In the genomic region with DNA sequence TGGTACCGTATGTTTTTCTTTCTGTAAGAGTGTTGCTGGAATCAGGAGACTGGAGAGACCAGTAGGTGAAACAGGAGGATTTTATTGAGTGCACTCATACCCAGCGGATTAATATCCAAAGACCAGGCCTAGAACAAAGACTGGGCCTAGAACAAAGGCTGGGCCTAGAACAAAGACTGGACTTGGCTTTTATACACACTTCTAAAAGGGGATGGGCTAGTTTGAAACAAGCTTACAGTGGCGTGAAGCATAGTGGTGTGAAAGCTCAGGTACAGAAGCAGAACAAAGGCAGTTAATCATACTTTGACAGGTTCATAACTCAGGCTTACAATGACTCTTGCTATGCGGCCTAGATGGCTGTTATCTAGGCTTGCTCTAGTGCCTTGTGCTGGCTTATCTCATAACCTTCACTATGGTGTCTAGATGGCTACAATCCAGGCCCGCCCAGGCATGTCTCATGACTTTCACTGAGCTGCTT, we compare ENCODE assay signal across 1 cellular context.
A peak's percentile ranks its signal among the peaks of the same experiment; 100 is the strongest.
TF ChIP-seq lines count a peak whose summit lies in the region.

No MANE protein-coding gene starts in this region.

TF ChIP-seq in K562, 482 proteins besides CTCF, POLR2A, EP300 and RAD21 (continued from another document and continues in another):
- peak; percentile 84; the same call in 1 of the 2 replicates for TF ChIP-seq MITF (IDR thresholded peaks at IDR 0.05)
- TF ChIP-seq BRD4 (IDR thresholded peaks at IDR 0.05), result no peak
- no peak for TF ChIP-seq ZBTB7A (IDR thresholded peaks at IDR 0.05; ENCODE audit: borderline replicate concordance, control insufficient read depth, low read depth, low read length)
- TF ChIP-seq NCOA4 (IDR thresholded peaks at IDR 0.05; ENCODE audit: partially characterized antibody), result no peak
- no peak for TF ChIP-seq MAFF (IDR thresholded peaks at IDR 0.05; ENCODE audit: low read length)
- TF ChIP-seq NR4A1 (CRISPR knock-in tag; IDR thresholded peaks at IDR 0.05), result no peak
- peak; percentile 71 for TF ChIP-seq NR4A1 (tag; IDR thresholded peaks at IDR 0.05)
- TF ChIP-seq HDGF (IDR thresholded peaks at IDR 0.05), result no peak
- TF ChIP-seq HMBOX1 (IDR thresholded peaks at IDR 0.05), result peak; percentile 79
- no peak for TF ChIP-seq ZNF518B (CRISPR knock-in tag; IDR thresholded peaks at IDR 0.05)
- no peak for TF ChIP-seq U2AF2 (optimal IDR thresholded peaks at IDR 0.05; ENCODE audit: low read depth, low read length)
- no peak for TF ChIP-seq KLF13 (tag; IDR thresholded peaks at IDR 0.05; ENCODE audit: borderline replicate concordance, low read depth)
- no peak for TF ChIP-seq HNRNPLL (IDR thresholded peaks at IDR 0.05; ENCODE audit: low read depth, low read length, poor library complexity, severe bottlenecking)
- TF ChIP-seq, protein P1, sequence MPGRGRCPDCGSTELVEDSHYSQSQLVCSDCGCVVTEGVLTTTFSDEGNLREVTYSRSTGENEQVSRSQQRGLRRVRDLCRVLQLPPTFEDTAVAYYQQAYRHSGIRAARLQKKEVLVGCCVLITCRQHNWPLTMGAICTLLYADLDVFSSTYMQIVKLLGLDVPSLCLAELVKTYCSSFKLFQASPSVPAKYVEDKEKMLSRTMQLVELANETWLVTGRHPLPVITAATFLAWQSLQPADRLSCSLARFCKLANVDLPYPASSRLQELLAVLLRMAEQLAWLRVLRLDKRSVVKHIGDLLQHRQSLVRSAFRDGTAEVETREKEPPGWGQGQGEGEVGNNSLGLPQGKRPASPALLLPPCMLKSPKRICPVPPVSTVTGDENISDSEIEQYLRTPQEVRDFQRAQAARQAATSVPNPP (IDR thresholded peaks at IDR 0.05; ENCODE audit: borderline replicate concordance, insufficient read depth, insufficient read length), result no peak
- TF ChIP-seq, protein P2, sequence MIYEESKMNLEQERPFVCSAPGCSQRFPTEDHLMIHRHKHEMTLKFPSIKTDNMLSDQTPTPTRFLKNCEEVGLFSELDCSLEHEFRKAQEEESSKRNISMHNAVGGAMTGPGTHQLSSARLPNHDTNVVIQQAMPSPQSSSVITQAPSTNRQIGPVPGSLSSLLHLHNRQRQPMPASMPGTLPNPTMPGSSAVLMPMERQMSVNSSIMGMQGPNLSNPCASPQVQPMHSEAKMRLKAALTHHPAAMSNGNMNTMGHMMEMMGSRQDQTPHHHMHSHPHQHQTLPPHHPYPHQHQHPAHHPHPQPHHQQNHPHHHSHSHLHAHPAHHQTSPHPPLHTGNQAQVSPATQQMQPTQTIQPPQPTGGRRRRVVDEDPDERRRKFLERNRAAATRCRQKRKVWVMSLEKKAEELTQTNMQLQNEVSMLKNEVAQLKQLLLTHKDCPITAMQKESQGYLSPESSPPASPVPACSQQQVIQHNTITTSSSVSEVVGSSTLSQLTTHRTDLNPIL (CRISPR knock-in tag; IDR thresholded peaks at IDR 0.05), result no peak
- TF ChIP-seq ZNF280B (CRISPR knock-in tag; IDR thresholded peaks at IDR 0.05), result peak; percentile 100
- no peak for TF ChIP-seq MLX (CRISPR knock-in tag; conservative IDR thresholded peaks at IDR 0.05)
- 0 out of 4 replicates have a peak, but pooled peaks of 1 of the 2 experiments have one; percentile 13 for TF ChIP-seq TBL1XR1 (IDR thresholded peaks at IDR 0.05; ENCODE audit: low read length in 2 of 2)
- no peak for TF ChIP-seq KHSRP (IDR thresholded peaks at IDR 0.05)
- no peak for TF ChIP-seq ESRRA (IDR thresholded peaks at IDR 0.05; ENCODE audit: borderline replicate concordance, low read depth)
- TF ChIP-seq MBD2 (IDR thresholded peaks at IDR 0.05; ENCODE audit: borderline replicate concordance, low read depth), result no peak
- TF ChIP-seq ZNF274 (IDR thresholded peaks at IDR 0.05; ENCODE audit: borderline replicate concordance, low read depth, low read length), result no peak
- no peak for TF ChIP-seq ZNF146 (CRISPR knock-in tag; IDR thresholded peaks at IDR 0.05; ENCODE audit: unreplicated experiment)
- peak; percentile 69; the same call in 1 of the 2 replicates for TF ChIP-seq SMARCE1 (IDR thresholded peaks at IDR 0.05)
- no peak for TF ChIP-seq ZNF512 (tag; IDR thresholded peaks at IDR 0.05)
- TF ChIP-seq NFE2L1 (tag; IDR thresholded peaks at IDR 0.05; ENCODE audit: borderline replicate concordance, low read depth), result no peak
- TF ChIP-seq ZKSCAN8 (CRISPR knock-in tag; IDR thresholded peaks at IDR 0.05), result no peak
- TF ChIP-seq, protein P3, sequence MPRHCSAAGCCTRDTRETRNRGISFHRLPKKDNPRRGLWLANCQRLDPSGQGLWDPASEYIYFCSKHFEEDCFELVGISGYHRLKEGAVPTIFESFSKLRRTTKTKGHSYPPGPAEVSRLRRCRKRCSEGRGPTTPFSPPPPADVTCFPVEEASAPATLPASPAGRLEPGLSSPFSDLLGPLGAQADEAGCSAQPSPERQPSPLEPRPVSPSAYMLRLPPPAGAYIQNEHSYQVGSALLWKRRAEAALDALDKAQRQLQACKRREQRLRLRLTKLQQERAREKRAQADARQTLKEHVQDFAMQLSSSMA (CRISPR knock-in tag; IDR thresholded peaks at IDR 0.05), result no peak
- TF ChIP-seq HLTF (IDR thresholded peaks at IDR 0.05), result peak; percentile 100
- no peak for TF ChIP-seq ZNF212 (CRISPR knock-in tag; IDR thresholded peaks at IDR 0.05)
- no peak for TF ChIP-seq SMAD1 (IDR thresholded peaks at IDR 0.05; ENCODE audit: low read depth, low read length, partially characterized antibody)
- no peak for TF ChIP-seq YBX1 (IDR thresholded peaks at IDR 0.05)
- TF ChIP-seq ILF3 (IDR thresholded peaks at IDR 0.05; ENCODE audit: borderline replicate concordance), result 0 out of 2 replicates have a peak, but pooled peaks have one; percentile 41
- TF ChIP-seq ZNF507 (tag; conservative IDR thresholded peaks at IDR 0.05), result no peak
- no peak for TF ChIP-seq SMC3 (conservative IDR thresholded peaks at IDR 0.05; ENCODE audit: insufficient read depth, low read depth, low read length)
- no peak for TF ChIP-seq TSHZ1 (CRISPR knock-in tag; IDR thresholded peaks at IDR 0.05)
- no peak for TF ChIP-seq FOXA1 (IDR thresholded peaks at IDR 0.05; ENCODE audit: borderline replicate concordance)
- no peak for TF ChIP-seq ZNF239 (CRISPR knock-in tag; IDR thresholded peaks at IDR 0.05)
- peak; percentile 81 for TF ChIP-seq TAL1 (IDR thresholded peaks at IDR 0.05)
- TF ChIP-seq HSF4 (CRISPR knock-in tag; IDR thresholded peaks at IDR 0.05; ENCODE audit: borderline replicate concordance), result 0 out of 2 replicates have a peak, but pooled peaks have one; percentile 42
- no peak for TF ChIP-seq MBD1 (CRISPR knock-in tag; IDR thresholded peaks at IDR 0.05)
- TF ChIP-seq PTBP1 (IDR thresholded peaks at IDR 0.05; ENCODE audit: low read depth, low read length), result no peak
